Comparison of ENCODE assay signal across 10 cellular contexts in genomic region chr19:17078038-17078919, GRCh38. TPM values are rescaled to one million over a fixed set of nuclear protein-coding genes. Genes with fewer than 3 reads are reported as not detected.
DNase-seq lines count a peak whose midpoint lies in the region; ATAC-seq and TF ChIP-seq lines count a peak whose summit lies in the region.
"Had no signal": no experiment of that assay in that cellular context is flagged by ENCODE, and none has a peak within 500 bp of the region (broad histone marks: within the 10 kb centered on the region; RNA-seq: fewer than 3 reads in every experiment).

No MANE protein-coding gene starts in this region.

- in situ Hi-C loops in brain microvascular endothelial cell (cut with HindIII; ENCODE audit: low pct_ligation_motif_present, low sequenced_read_pairs) (no loop called here), HAP-1 (cut with MboI; ENCODE audit: low sequenced_read_pairs) (no loop called here)

- H3K79me2 ChIP-seq in Karpas-422 (ENCODE audit: low read length): peaks cover 95% of the 10 kb centered on the region

- TF ChIP-seq CTCF in AG04450 (IDR thresholded peaks at IDR 0.05; ENCODE audit: low read depth, low read length) (no peak), brain microvascular endothelial cell (IDR thresholded peaks at IDR 0.05; ENCODE audit: low read depth, low read length, missing control alignments) (no peak)

- CTCF ChIA-PET in AG04450 (lab: Charles Lee): interaction anchor here (1.5 kb wide), 1 partner anchor 11 kb away, joined by 3 read pairs; no protein-coding TSS in a partner anchor

- H3K9ac ChIP-seq in Karpas-422 (ENCODE audit: low read length): peak overlapping the region; percentile 56

- no peaks in the 10 kb centered on the region for H3K27me3 ChIP-seq in AG04450 (ENCODE audit: control insufficient read depth, insufficient read depth, low read length)
- H3K27me3 ChIP-seq in Karpas-422 (ENCODE audit: low read length): no peaks in the 10 kb centered on the region
- H3K27me3 ChIP-seq in brain microvascular endothelial cell (replicated peaks): no peaks in the 10 kb centered on the region
- no peaks in the 10 kb centered on the region for H3K27me3 ChIP-seq in HAP-1 (ENCODE audit: low read depth)
- H3K27me3 ChIP-seq: body of pancreas had no signal

- H3K4me3 Mint-ChIP-seq in naive thymus-derived CD8-positive, alpha-beta T cell: peak overlapping the region; percentile 45 to 99 (median 96)

- ATAC-seq in naive thymus-derived CD8-positive, alpha-beta T cell: no peak
- ATAC-seq: body of pancreas had no signal

- H3K27me3 Mint-ChIP-seq in naive thymus-derived CD8-positive, alpha-beta T cell: no peaks in the 10 kb centered on the region

- H3K9me3 ChIP-seq in AG04450 (ENCODE audit: control insufficient read depth, insufficient read depth, low read length): no peaks in the 10 kb centered on the region
- H3K9me3 ChIP-seq in Karpas-422 (ENCODE audit: low read length): no peaks in the 10 kb centered on the region
- H3K9me3 ChIP-seq in HAP-1: no peaks in the 10 kb centered on the region
- H3K9me3 ChIP-seq: body of pancreas had no signal

- peaks cover 35 to 84% (median 82%) of the 10 kb centered on the region in 4 donors for H3K4me1 Mint-ChIP-seq in naive thymus-derived CD8-positive, alpha-beta T cell

- H3K27ac Mint-ChIP-seq in naive thymus-derived CD8-positive, alpha-beta T cell: peak overlapping the region in 9 of 10 donors; percentile 43 to 92 (median 81)

- H3K4me2 ChIP-seq in Karpas-422 (ENCODE audit: low read depth, low read length, poor library complexity, severe bottlenecking): peak overlapping the region; percentile 81

- peaks cover 73% of the 10 kb centered on the region for H4K20me1 ChIP-seq in Karpas-422 (ENCODE audit: insufficient read depth, low read depth, low read length)

- H3K36me3 Mint-ChIP-seq in naive thymus-derived CD8-positive, alpha-beta T cell: peaks cover 0 to 13% (median 0%) of the 10 kb centered on the region in 3 donors

- POLR2A ChIA-PET in AG04450 (lab: Yijun Ruan, JAX): no interaction called here
- POLR2A ChIA-PET in naive thymus-derived CD8-positive, alpha-beta T cell (lab: Charles Lee): interaction anchor here (0.5 to 6.2 kb wide), 3 partner anchors 8 to 47 kb away, joined by 3 to 76 read pairs (median 3); no protein-coding TSS in a partner anchor

- H3K9me3 Mint-ChIP-seq in naive thymus-derived CD8-positive, alpha-beta T cell: no peaks in the 10 kb centered on the region

- H3K27ac ChIP-seq in AG04450 (ENCODE audit: low read depth, low read length) (peak overlapping the region; percentile 100), Karpas-422 (ENCODE audit: low read length) (peak overlapping the region; percentile 55), brain microvascular endothelial cell (peak overlapping the region; percentile 99)

- H3K4me1 ChIP-seq in Karpas-422 (ENCODE audit: low read length) (peaks cover 69% of the 10 kb centered on the region), HAP-1 (peaks cover 9% of the 10 kb centered on the region)

- no peaks in the 10 kb centered on the region for H3K9me2 ChIP-seq in Karpas-422 (replicated peaks; ENCODE audit: insufficient read depth, low read length)

- no peak overlapping the region for H2AFZ ChIP-seq in Karpas-422 (ENCODE audit: low read length)

- DNase-seq in AG04450 (ENCODE audit: low read depth, low spot score) (no peak), Karpas-422 (no peak), brain microvascular endothelial cell (no peak), HAP-1 (ENCODE audit: low spot score in 2 of 2) (no peak), midbrain (lab: John Stamatoyannopoulos, UW) (no peak), OCI-M2 (lab: John Stamatoyannopoulos, UW; ENCODE audit: unreplicated experiment) (no peak)
- no peak for DNase-seq in naive thymus-derived CD8-positive, alpha-beta T cell
- DNase-seq in stimulated activated CD4-positive, alpha-beta T cell treated with anti-CD3 and anti-CD28 coated beads, Interleukin-2, amount 100 ng/mL, for 24 hours: no peak
- DNase-seq: stimulated activated CD4-positive, alpha-beta T cell treated with anti-CD3 and anti-CD28 coated beads, Interleukin-4, amount 100 ng/mL, for 1 hour had no signal

- H3K4me3 ChIP-seq in AG04450 (ENCODE audit: low read depth, low read length) (peak overlapping the region; percentile 71), Karpas-422 (ENCODE audit: low read length) (peak overlapping the region; percentile 59; the same call in 1 of the 2 replicates), brain microvascular endothelial cell (ENCODE audit: low read depth, low read length) (no peak overlapping the region), HAP-1 (no peak overlapping the region)
- H3K4me3 ChIP-seq: body of pancreas had no signal

- H3K36me3 ChIP-seq in Karpas-422 (ENCODE audit: insufficient read depth, low read length) (peaks cover 12% of the 10 kb centered on the region), brain microvascular endothelial cell (replicated peaks) (no peaks in the 10 kb centered on the region), HAP-1 (replicated peaks) (peaks cover 4% of the 10 kb centered on the region)

RNA-seq across cellular contexts. Expression of gene MYO9B, which starts 2.7 kb away (rescaled TPM):
- 34.5 and 42.5 TPM in 2 replicates for polyA plus RNA-seq in AG04450 (2011; rRNA removed)
- polyA minus RNA-seq in AG04450 (2011; rRNA and poly(A)+ RNA removed): 81.8 and 112 TPM in 2 replicates
- total RNA-seq in Karpas-422 (2014; rRNA removed; shearing (Covaris generic); ENCODE audit: low replicate concordance): 80.1 and 114 TPM in 2 replicates
- 100 to 1,000 TPM; 169 to 171 TPM for total RNA-seq in naive thymus-derived CD8-positive, alpha-beta T cell
- polyA plus RNA-seq in naive thymus-derived CD8-positive, alpha-beta T cell: 10 to 100 TPM in 1 of 3 donors, 1 to 10 TPM in 2; 3.3 to 22.3 (median 8.0) TPM

RNA-seq across cellular contexts. Expression of gene HAUS8, which starts 3.0 kb away (rescaled TPM):
- polyA plus RNA-seq in AG04450 (2011; rRNA removed): 4.6 and 4.9 TPM in 2 replicates
- 2.3 and 3.7 TPM in 2 replicates for polyA minus RNA-seq in AG04450 (2011; rRNA and poly(A)+ RNA removed)
- 17.6 and 20.4 TPM in 2 replicates for total RNA-seq in Karpas-422 (2014; rRNA removed; shearing (Covaris generic); ENCODE audit: low replicate concordance)
- 10 to 100 TPM; 18.3 to 20.4 TPM for total RNA-seq in naive thymus-derived CD8-positive, alpha-beta T cell
- polyA plus RNA-seq in naive thymus-derived CD8-positive, alpha-beta T cell: 10 to 100 TPM in 1 of 3 donors, 1 to 10 TPM in 2; 5.3 to 11.9 (median 5.9) TPM

RNA-seq across cellular contexts. Expression of gene CPAMD8, which starts 51.7 kb away (rescaled TPM):
- 0.38 and 0.56 TPM in 2 replicates for polyA plus RNA-seq in AG04450 (2011; rRNA removed)
- 0.35 and 0.37 TPM in 2 replicates for polyA minus RNA-seq in AG04450 (2011; rRNA and poly(A)+ RNA removed)
- total RNA-seq in Karpas-422 (2014; rRNA removed; shearing (Covaris generic); ENCODE audit: low replicate concordance): not detected in 2 replicates
- 1 to 10 TPM; 6.4 to 7.5 TPM for total RNA-seq in naive thymus-derived CD8-positive, alpha-beta T cell
- polyA plus RNA-seq in naive thymus-derived CD8-positive, alpha-beta T cell: 1 to 10 TPM in 2 of 3 donors, under 1 TPM in 1; 0.89 to 2.1 (median 1.1) TPM

Comparison
In these comparisons a context has a peak if more than half of its experiments do, and no peak if none do; other contexts are left out.
1. H3K4me3 ChIP-seq: peak in AG04450 (single experiment) and Karpas-422 (single experiment); none in brain microvascular endothelial cell (single experiment) and HAP-1 (single experiment).
2. Peak in every context shown above with its lines, with median percentiles within 50 percentile points of each other: H3K27ac ChIP-seq.